8 cellular contexts compared by ENCODE assay signal in the genomic region with DNA sequence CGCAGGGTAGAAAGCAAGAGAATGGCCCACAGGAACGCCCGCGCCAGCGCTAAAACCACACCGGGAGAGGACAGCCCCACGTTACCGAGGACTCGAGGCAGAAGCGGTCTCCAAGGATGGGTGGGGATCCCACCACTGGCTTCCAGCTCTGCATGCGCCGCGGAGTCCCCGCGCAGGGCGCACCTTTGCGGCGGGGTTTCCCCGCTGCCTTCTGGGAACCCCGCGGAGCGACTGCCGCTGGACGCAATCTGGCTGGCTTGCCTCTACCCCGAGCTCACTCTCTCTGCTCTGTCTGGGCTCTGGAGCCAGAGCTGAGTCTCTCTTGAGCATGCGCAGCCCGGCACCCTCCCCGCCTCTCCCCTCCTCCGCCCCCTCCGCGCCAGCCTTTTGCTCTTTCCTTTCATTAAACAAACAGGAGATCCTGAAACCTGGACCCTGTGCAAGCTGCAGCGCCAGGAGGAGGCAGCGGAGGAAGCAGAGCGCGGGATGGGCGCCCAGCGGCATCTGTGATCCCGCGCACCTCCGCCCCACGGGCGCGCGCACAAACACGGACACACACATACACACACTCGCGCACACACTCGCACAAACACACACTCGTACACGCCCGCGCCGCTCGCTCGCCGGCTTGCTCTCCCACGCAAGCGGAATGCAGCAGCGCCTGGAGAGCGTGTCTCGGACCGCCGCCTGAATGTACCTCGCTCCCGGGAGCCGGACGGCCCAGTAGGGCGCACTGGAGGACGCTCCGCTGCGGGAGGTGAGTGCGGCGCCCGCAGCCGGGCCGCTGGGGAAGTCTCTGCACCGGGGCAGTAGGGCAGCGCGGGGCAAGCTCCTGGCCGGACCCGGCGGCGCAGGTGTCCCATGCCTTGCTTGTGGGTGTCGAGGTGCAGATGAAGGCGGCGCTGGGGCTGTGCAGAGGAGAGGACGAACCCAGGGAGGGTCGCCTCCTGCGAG. TPM values are rescaled to one million over a fixed set of nuclear protein-coding genes. Genes with fewer than 3 reads are reported as not detected.
DNase-seq lines count a peak whose midpoint lies in the region; ATAC-seq and TF ChIP-seq lines count a peak whose summit lies in the region.

Gene PLPPR1 (plus strand): TSS at position 382 of the 954 bp plus-strand sequence.

- 1% methylated on average over 79 to 89 of the region's 89 CpGs for WGBS in psoas muscle, 3 donors

- peaks cover 0 to 55% (median 15%) of the 10 kb centered on the region in 3 donors for H3K27me3 ChIP-seq in psoas muscle (ENCODE audit: insufficient read depth in 3 of 3, low read length in 2 of 3)
- H3K27me3 ChIP-seq in CD8-positive, alpha-beta memory T cell (ENCODE audit: insufficient read depth, low read length, poor library complexity, severe bottlenecking): peaks cover 3% of the 10 kb centered on the region

- H3K27ac ChIP-seq in psoas muscle: no peak within 1 kb of the TSS
- H3K27ac ChIP-seq in CD8-positive, alpha-beta memory T cell (ENCODE audit: low read depth, low read length): no peak within 1 kb of the TSS

- CTCF ChIA-PET in CD8-positive, alpha-beta memory T cell (lab: Charles Lee): no interaction called here

- H3K9me3 ChIP-seq in psoas muscle: no peaks in the 10 kb centered on the region
- no peaks in the 10 kb centered on the region for H3K9me3 ChIP-seq in CD8-positive, alpha-beta memory T cell (ENCODE audit: low read length)

- no peak for ATAC-seq in activated naive CD8-positive, alpha-beta T cell treated with anti-CD3 and anti-CD28 coated beads, Interleukin-2, amount 10 ng/mL, durations not matched to agents 7 days and 5 days (ENCODE audit: low read depth)
- ATAC-seq in psoas muscle: peak; percentile 42 to 74 (median 58)

- H3K9me3 Mint-ChIP-seq in activated naive CD8-positive, alpha-beta T cell treated with anti-CD3 and anti-CD28 coated beads, Interleukin-2, amount 10 ng/mL, durations not matched to agents 7 days and 5 days: no peaks in the 10 kb centered on the region
- H3K9me3 Mint-ChIP-seq in CD8-positive, alpha-beta memory T cell: peaks cover 0 to 8% (median 6%) of the 10 kb centered on the region in 5 donors

- no peak for TF ChIP-seq CTCF in psoas muscle (IDR thresholded peaks at IDR 0.05)
- no peak for TF ChIP-seq CTCF in GM20000 (IDR thresholded peaks at IDR 0.05; ENCODE audit: extremely low read depth, missing control alignments)

- H3K4me3 Mint-ChIP-seq in activated naive CD8-positive, alpha-beta T cell treated with anti-CD3 and anti-CD28 coated beads, Interleukin-2, amount 10 ng/mL, durations not matched to agents 7 days and 5 days: peak within 1 kb of the TSS; percentile 40
- H3K4me3 Mint-ChIP-seq in CD8-positive, alpha-beta memory T cell: no peak within 1 kb of the TSS

- intact Hi-C loops in psoas muscle (cut with DNase I): no loop called here

- no peak within 1 kb of the TSS for H3K27ac Mint-ChIP-seq in activated naive CD8-positive, alpha-beta T cell treated with anti-CD3 and anti-CD28 coated beads, Interleukin-2, amount 10 ng/mL, durations not matched to agents 7 days and 5 days
- no peak within 1 kb of the TSS for H3K27ac Mint-ChIP-seq in CD8-positive, alpha-beta memory T cell

- H3K36me3 Mint-ChIP-seq in activated naive CD8-positive, alpha-beta T cell treated with anti-CD3 and anti-CD28 coated beads, Interleukin-2, amount 10 ng/mL, durations not matched to agents 7 days and 5 days: no peaks in the 10 kb centered on the region
- no peaks in the 10 kb centered on the region for H3K36me3 Mint-ChIP-seq in CD8-positive, alpha-beta memory T cell

- no peaks in the 10 kb centered on the region for H3K4me1 Mint-ChIP-seq in activated naive CD8-positive, alpha-beta T cell treated with anti-CD3 and anti-CD28 coated beads, Interleukin-2, amount 10 ng/mL, durations not matched to agents 7 days and 5 days
- no peaks in the 10 kb centered on the region for H3K4me1 Mint-ChIP-seq in CD8-positive, alpha-beta memory T cell

- H3K4me1 ChIP-seq in psoas muscle: no peaks in the 10 kb centered on the region
- no peaks in the 10 kb centered on the region for H3K4me1 ChIP-seq in CD8-positive, alpha-beta memory T cell (ENCODE audit: insufficient read depth, low read length)

- H3K36me3 ChIP-seq in psoas muscle (ENCODE audit: insufficient read depth in 1 of 2, low read depth in 1 of 2): no peaks in the 10 kb centered on the region
- no peaks in the 10 kb centered on the region for H3K36me3 ChIP-seq in CD8-positive, alpha-beta memory T cell (ENCODE audit: insufficient read depth, low read length)

- peak; percentile 61 for DNase-seq in DMS153 (lab: John Stamatoyannopoulos, UW)
- DNase-seq in NCI-H1694 (lab: John Stamatoyannopoulos, UW): peak; percentile 78
- DNase-seq in activated naive CD8-positive, alpha-beta T cell treated with anti-CD3 and anti-CD28 coated beads, Interleukin-2, amount 10 ng/mL, durations not matched to agents 7 days and 5 days: peak; percentile 25
- peak; percentile 7 for DNase-seq in hepatic stellate cell (ENCODE audit: low spot score)
- DNase-seq in psoas muscle: peak; percentile 17 to 53
- no peak for DNase-seq in foreskin melanocyte
- no peak for DNase-seq in GM20000 (ENCODE audit: low spot score)
- DNase-seq in CD8-positive, alpha-beta memory T cell: no peak

- peak within 1 kb of the TSS; percentile 64 for H3K4me3 ChIP-seq in psoas muscle
- no peak within 1 kb of the TSS for H3K4me3 ChIP-seq in CD8-positive, alpha-beta memory T cell (ENCODE audit: low read length)

- peaks cover 46% of the 10 kb centered on the region for H3K27me3 Mint-ChIP-seq in activated naive CD8-positive, alpha-beta T cell treated with anti-CD3 and anti-CD28 coated beads, Interleukin-2, amount 10 ng/mL, durations not matched to agents 7 days and 5 days
- H3K27me3 Mint-ChIP-seq in CD8-positive, alpha-beta memory T cell: peaks cover 25% of the 10 kb centered on the region in 2 donors

- POLR2A ChIA-PET in activated naive CD8-positive, alpha-beta T cell treated with anti-CD3 and anti-CD28 coated beads, Interleukin-2, amount 10 ng/mL, durations not matched to agents 7 days and 5 days (lab: Charles Lee): no interaction called here
- POLR2A ChIA-PET in CD8-positive, alpha-beta memory T cell (lab: Charles Lee): no interaction called here

RNA-seq across cellular contexts. Expression of gene PLPPR1, which starts in this region (rescaled TPM):
- total RNA-seq in activated naive CD8-positive, alpha-beta T cell treated with anti-CD3 and anti-CD28 coated beads, Interleukin-2, amount 10 ng/mL, durations not matched to agents 7 days and 5 days: not detected
- total RNA-seq in psoas muscle: under 1 TPM in 1 of 4 donors, not detected in 3; 0.11 TPM
- polyA plus RNA-seq in psoas muscle: under 1 TPM in 1 of 3 donors, not detected in 2; 0.03 TPM
- total RNA-seq in CD8-positive, alpha-beta memory T cell: not detected
- polyA plus RNA-seq in CD8-positive, alpha-beta memory T cell: not detected

Comparison
In these comparisons a context has a peak if more than half of its experiments do, and no peak if none do; other contexts are left out.
1. Peak in DNase-seq in activated naive CD8-positive, alpha-beta T cell treated with anti-CD3 and anti-CD28 coated beads, Interleukin-2, amount 10 ng/mL, durations not matched to agents 7 days and 5 days; RNA of the gene not detected or under 1 TPM.
2. Peak in DNase-seq, ATAC-seq and H3K4me3 ChIP-seq in psoas muscle; RNA of the gene not detected or under 1 TPM.
3. DNase-seq: peak in DMS153 (single experiment), NCI-H1694 (single experiment) and hepatic stellate cell (single experiment); none in foreskin melanocyte (single experiment), GM20000 (single experiment) and CD8-positive, alpha-beta memory T cell (0 of 5).